Comparison of ENCODE assay signal across 31 cellular contexts in genomic region chr20:62174021-62174804, GRCh38. TPM values are rescaled to one million over a fixed set of nuclear protein-coding genes. Genes with fewer than 3 reads are reported as not detected.
"Had no signal": no experiment of that assay in that cellular context is flagged by ENCODE, and none has a peak within 500 bp of the region (broad histone marks: within the 10 kb centered on the region; RNA-seq: fewer than 3 reads in every experiment).

No MANE protein-coding gene starts in this region.

- H3K9me3 Mint-ChIP-seq: activated CD4-positive, alpha-beta T cell treated with anti-CD3 and anti-CD28 coated beads, Interleukin-2, amount 10 ng/mL, durations not matched to agents 24 days and 14 days; activated CD8-positive, alpha-beta T cell treated with anti-CD3 and anti-CD28 coated beads for 36 hours; activated naive CD4-positive, alpha-beta T cell treated with anti-CD3 and anti-CD28 coated beads, Interleukin-2, amount 50 U/mL, for 72 hours; activated T-cell treated with anti-CD3 and anti-CD28 coated beads, Interleukin-2, amount 50 U/mL, for 72 hours; activated T-helper 17 cell treated with anti-CD3 and anti-CD28 coated beads, Interleukin-2, amount 50 U/mL, for 72 hours had no signal

- DNase-seq: activated CD4-positive, alpha-beta T cell treated with anti-CD3 and anti-CD28 coated beads, Interleukin-2, amount 10 ng/mL, durations not matched to agents 24 days and 14 days; activated CD4-positive, alpha-beta T cell treated with anti-CD3 and anti-CD28 coated beads, Interleukin-2, amount 50 U/mL, for 4 hours; activated CD8-positive, alpha-beta T cell treated with anti-CD3 and anti-CD28 coated beads for 36 hours; activated effector memory CD4-positive, alpha-beta T cell treated with anti-CD3 and anti-CD28 coated beads, Interleukin-2, amount 50 U/mL, for 16 hours; activated naive CD4-positive, alpha-beta T cell; activated T-cell treated with anti-CD3 and anti-CD28 coated beads, Interleukin-2, amount 50 U/mL, for 1 hour; activated T-cell treated with anti-CD3 and anti-CD28 coated beads, Interleukin-2, amount 50 U/mL, for 72 hours; adrenal gland; body of pancreas; MM.1S; MV-4-11; NCI-H1092; NCI-H1436 treated with DMSO at 0.1 percent for 48 hours; NCI-H1694 treated with DMSO at 0.1 percent for 48 hours; NCI-H2029; NCI-H345; NCI-H524 treated with DMSO at 0.1 percent for 48 hours; NK-92 treated with Interleukin-12 subunit alpha and Interleukin-12 subunit beta, amount 100 ng/mL, for 24 hours; SW 1271; T-helper 1 cell; T1000; WERI-Rb-1 had no signal

- H3K27ac Mint-ChIP-seq: activated CD8-positive, alpha-beta T cell treated with anti-CD3 and anti-CD28 coated beads for 36 hours; activated T-cell treated with anti-CD3 and anti-CD28 coated beads, Interleukin-2, amount 50 U/mL, for 72 hours had no signal

- H3K27me3 Mint-ChIP-seq: activated CD4-positive, alpha-beta T cell treated with anti-CD3 and anti-CD28 coated beads, Interleukin-2, amount 10 ng/mL, durations not matched to agents 24 days and 14 days; activated CD8-positive, alpha-beta T cell treated with anti-CD3 and anti-CD28 coated beads for 36 hours; activated T-helper 17 cell treated with anti-CD3 and anti-CD28 coated beads, Interleukin-2, amount 50 U/mL, for 72 hours had no signal

- ATAC-seq: activated CD8-positive, alpha-beta T cell treated with anti-CD3 and anti-CD28 coated beads for 36 hours; activated naive CD4-positive, alpha-beta T cell treated with anti-CD3 and anti-CD28 coated beads, Interleukin-2, amount 50 U/mL, for 72 hours; activated T-cell treated with anti-CD3 and anti-CD28 coated beads, Interleukin-2, amount 50 U/mL, for 72 hours; activated T-helper 17 cell treated with anti-CD3 and anti-CD28 coated beads, Interleukin-2, amount 50 U/mL, for 72 hours; body of pancreas had no signal

- H3K4me3 Mint-ChIP-seq: activated CD4-positive, alpha-beta T cell treated with anti-CD3 and anti-CD28 coated beads, Interleukin-2, amount 10 ng/mL, durations not matched to agents 24 days and 14 days; activated CD8-positive, alpha-beta T cell treated with anti-CD3 and anti-CD28 coated beads for 36 hours; activated T-cell treated with anti-CD3 and anti-CD28 coated beads, Interleukin-2, amount 50 U/mL, for 72 hours; activated T-helper 17 cell treated with anti-CD3 and anti-CD28 coated beads, Interleukin-2, amount 50 U/mL, for 72 hours had no signal

- H3K36me3 Mint-ChIP-seq: activated naive CD4-positive, alpha-beta T cell treated with anti-CD3 and anti-CD28 coated beads, Interleukin-2, amount 50 U/mL, for 72 hours had no signal

- H3K9me3 ChIP-seq: adrenal gland, body of pancreas, breast epithelium had no signal

- H3K4me1 Mint-ChIP-seq: activated CD4-positive, alpha-beta T cell treated with anti-CD3 and anti-CD28 coated beads, Interleukin-2, amount 10 ng/mL, durations not matched to agents 24 days and 14 days; activated T-helper 17 cell treated with anti-CD3 and anti-CD28 coated beads, Interleukin-2, amount 50 U/mL, for 72 hours had no signal

RNA-seq across cellular contexts. Expression of gene HRH3, which starts 45.9 kb away (rescaled TPM):
- total RNA-seq: activated CD4-positive, alpha-beta T cell treated with anti-CD3 and anti-CD28 coated beads, Interleukin-2, amount 10 ng/mL, durations not matched to agents 24 days and 14 days; activated CD8-positive, alpha-beta memory T cell treated with anti-CD3 and anti-CD28 coated beads for 36 hours; activated CD8-positive, alpha-beta T cell treated with anti-CD3 and anti-CD28 coated beads for 36 hours; activated naive CD4-positive, alpha-beta T cell treated with anti-CD3 and anti-CD28 coated beads, Interleukin-2, amount 50 U/mL, for 72 hours; activated T-cell treated with anti-CD3 and anti-CD28 coated beads, Interleukin-2, amount 50 U/mL, for 72 hours; activated T-helper 17 cell treated with anti-CD3 and anti-CD28 coated beads, Interleukin-2, amount 50 U/mL, for 72 hours; breast epithelium; cardiac septum; LHCN-M2; NCI-H460; OCI-LY7; T-helper 2 cell treated with Interferon-gamma antibody and Interleukin-4, amounts not matched to agents 100 ng/mL and 5 ng/mL, for 36 hours had no signal
